ENCODE assay signal across 8 cellular contexts in the genomic region with DNA sequence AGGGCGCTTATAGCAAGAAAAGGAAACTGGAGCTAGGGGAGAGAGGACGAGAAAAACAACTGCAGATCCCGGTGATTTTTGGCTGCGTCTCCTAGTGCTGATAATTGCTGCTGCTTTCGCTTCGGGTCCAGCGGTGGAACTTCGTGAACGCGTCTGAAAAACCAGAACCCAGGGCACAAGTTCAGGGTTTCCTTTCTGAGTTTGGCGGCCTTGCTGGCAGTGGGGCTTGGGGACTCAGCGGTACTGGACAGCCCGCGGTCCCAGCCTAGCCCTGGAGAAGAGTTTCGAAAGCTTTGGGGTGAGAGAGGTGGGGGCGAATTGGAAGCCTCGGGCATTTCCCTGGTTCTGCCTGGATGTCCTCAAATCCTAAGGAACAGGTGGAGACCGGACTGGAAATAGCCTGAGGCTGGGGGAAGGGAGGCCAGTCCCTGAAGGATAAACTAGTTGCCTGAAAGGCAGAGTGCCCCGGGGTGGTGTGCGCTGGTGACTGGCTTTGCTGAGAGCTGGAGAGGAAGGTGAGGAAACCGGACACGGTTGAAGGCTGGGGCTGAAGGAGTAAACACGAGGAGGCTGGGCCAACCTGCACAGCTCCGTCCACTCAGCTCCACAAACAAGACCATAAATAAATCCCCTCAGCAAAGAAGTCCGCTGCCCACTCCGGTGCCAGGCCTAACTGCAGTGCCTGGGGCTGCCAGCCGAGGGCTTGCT. TPM values are rescaled to one million over a fixed set of nuclear protein-coding genes. Genes with fewer than 3 reads are reported as not detected.
DNase-seq lines count a peak whose midpoint lies in the region; ATAC-seq and TF ChIP-seq lines count a peak whose summit lies in the region.

No MANE protein-coding gene starts in this region.

- H3K4me3 Mint-ChIP-seq in CD8-positive, alpha-beta memory T cell, result peak overlapping the region; percentile 84 to 96 (median 93)

- H3K4me3 ChIP-seq in CD8-positive, alpha-beta memory T cell (ENCODE audit: low read length), result peak overlapping the region; percentile 73
- H3K4me3 ChIP-seq in RWPE2 (ENCODE audit: severe bottlenecking) (peak overlapping the region; percentile 35), smooth muscle cell (peak overlapping the region; percentile 68)

- peak overlapping the region; percentile 79 for H3K27ac ChIP-seq in CD8-positive, alpha-beta memory T cell (ENCODE audit: low read depth, low read length)
- H3K27ac ChIP-seq in RWPE2 (ENCODE audit: poor library complexity, severe bottlenecking) (no peak overlapping the region), cingulate gyrus (ENCODE audit: low read depth, low read length) (peak overlapping the region; percentile 72), layer of hippocampus (ENCODE audit: low read depth, low read length) (peak overlapping the region; percentile 65), smooth muscle cell (ENCODE audit: low read depth) (no peak overlapping the region)

- H3K9me3 Mint-ChIP-seq in CD8-positive, alpha-beta memory T cell, result no peaks in the 10 kb centered on the region

- peaks cover 6% of the 10 kb centered on the region for H3F3A ChIP-seq in smooth muscle cell (ENCODE audit: low read depth)

- no peaks in the 10 kb centered on the region for H3K79me2 ChIP-seq in smooth muscle cell (ENCODE audit: low read depth)

- peaks cover 25% of the 10 kb centered on the region for H3K4me1 ChIP-seq in CD8-positive, alpha-beta memory T cell (ENCODE audit: insufficient read depth, low read length)
- H3K4me1 ChIP-seq in RWPE2 (ENCODE audit: insufficient read depth, poor library complexity, severe bottlenecking) (peaks cover 8% of the 10 kb centered on the region), smooth muscle cell (ENCODE audit: low read depth) (peaks cover 16% of the 10 kb centered on the region)

- H3K27me3 ChIP-seq in CD8-positive, alpha-beta memory T cell (ENCODE audit: insufficient read depth, low read length, poor library complexity, severe bottlenecking), result no peaks in the 10 kb centered on the region
- H3K27me3 ChIP-seq in RWPE2 (ENCODE audit: insufficient read depth, poor library complexity, severe bottlenecking) (no peaks in the 10 kb centered on the region), layer of hippocampus (ENCODE audit: control insufficient read depth, insufficient read depth, low read length) (no peaks in the 10 kb centered on the region), smooth muscle cell (ENCODE audit: low read depth) (no peaks in the 10 kb centered on the region)

- peak overlapping the region in 5 of 8 donors; percentile 66 to 88 (median 69) for H3K27ac Mint-ChIP-seq in CD8-positive, alpha-beta memory T cell

- CTCF ChIA-PET in CD8-positive, alpha-beta memory T cell (lab: Charles Lee), result interaction anchor here (0.9 to 1.1 kb wide), 2 partner anchors 9 to 21 kb away, joined by 3 to 4 read pairs; no protein-coding TSS in a partner anchor

- H3K36me3 ChIP-seq in CD8-positive, alpha-beta memory T cell (ENCODE audit: insufficient read depth, low read length), result no peaks in the 10 kb centered on the region
- H3K36me3 ChIP-seq in RWPE2 (ENCODE audit: low read depth) (no peaks in the 10 kb centered on the region), smooth muscle cell (ENCODE audit: low read depth) (no peaks in the 10 kb centered on the region)

- H3K4me2 ChIP-seq in smooth muscle cell, result peak overlapping the region; percentile 99

- TF ChIP-seq CTCF in RWPE2 (IDR thresholded peaks at IDR 0.05; ENCODE audit: poor library complexity, severe bottlenecking), result peak; percentile 44
- no peak for TF ChIP-seq CTCF in smooth muscle cell (IDR thresholded peaks at IDR 0.05; ENCODE audit: borderline replicate concordance, insufficient read depth, poor library complexity, severe bottlenecking)

- H3K27me3 Mint-ChIP-seq in CD8-positive, alpha-beta memory T cell, result peaks cover 15 to 29% of the 10 kb centered on the region in 2 donors

- ATAC-seq in HG02610 (IDR thresholded peaks at IDR 0.05; ENCODE audit: unreplicated experiment) (peak; percentile 4), RWPE2 (ENCODE audit: low read depth) (peak; percentile 51), HG02885 (IDR thresholded peaks at IDR 0.05; ENCODE audit: poor library complexity, unreplicated experiment) (no peak), GM18498 (IDR thresholded peaks at IDR 0.05; ENCODE audit: unreplicated experiment) (no peak)

- peak overlapping the region; percentile 73 for H2AFZ ChIP-seq in smooth muscle cell (ENCODE audit: low read depth)

- peaks cover 17 to 30% (median 24%) of the 10 kb centered on the region in 3 donors for H3K4me1 Mint-ChIP-seq in CD8-positive, alpha-beta memory T cell

- WGBS in smooth muscle cell (ENCODE audit: low lambda C conversion rate), result 21% methylated on average over 27 of the region's 27 CpGs

- DNase-seq in CD8-positive, alpha-beta memory T cell, result peak in 1 of 5 donors; percentile 5
- DNase-seq in RWPE2 (ENCODE audit: low spot score) (no peak), smooth muscle cell (lab: John Stamatoyannopoulos, UW; ENCODE audit: unreplicated experiment) (no peak)

- peaks cover 0 to 1% (median 0%) of the 10 kb centered on the region in 3 donors for H3K36me3 Mint-ChIP-seq in CD8-positive, alpha-beta memory T cell

- no peak overlapping the region for H3K9ac ChIP-seq in smooth muscle cell (ENCODE audit: low read depth)

- no peaks in the 10 kb centered on the region for H4K20me1 ChIP-seq in smooth muscle cell (ENCODE audit: low read depth)

- POLR2A ChIA-PET in CD8-positive, alpha-beta memory T cell (lab: Charles Lee), result interaction anchor here (0.5 to 0.8 kb wide), 2 partner anchors 17 to 164 kb away, joined by 3 to 10 read pairs; no protein-coding TSS in a partner anchor

- H3K9me3 ChIP-seq in CD8-positive, alpha-beta memory T cell (ENCODE audit: low read length), result no peaks in the 10 kb centered on the region
- H3K9me3 ChIP-seq in RWPE2 (ENCODE audit: severe bottlenecking) (no peaks in the 10 kb centered on the region), smooth muscle cell (replicated peaks; ENCODE audit: low read depth) (no peaks in the 10 kb centered on the region)

RNA-seq across cellular contexts. Expression of gene GMPR, which starts 0.9 kb away (rescaled TPM):
- total RNA-seq in CD8-positive, alpha-beta memory T cell, result 1 to 10 TPM in 1 of 2 experiments, under 1 TPM in 1; 0.66 to 1.4 TPM
- 0.82 TPM for polyA plus RNA-seq in CD8-positive, alpha-beta memory T cell
- 1.3 TPM in 1 of 2 replicates, not detected in the other for total RNA-seq in smooth muscle cell
- 0.74 and 2.6 TPM in 2 replicates for polyA plus RNA-seq in smooth muscle cell

Comparison
In these comparisons a context has a peak if more than half of its experiments do, and no peak if none do; other contexts are left out.
1. H3K27ac ChIP-seq: peak in CD8-positive, alpha-beta memory T cell (single experiment), cingulate gyrus (single experiment) and layer of hippocampus (single experiment); none in RWPE2 (single experiment) and smooth muscle cell (single experiment).
2. ATAC-seq: peak in HG02610 (single experiment) and RWPE2 (single experiment); none in HG02885 (single experiment) and GM18498 (single experiment).
3. Peak in every context shown above with its lines, with median percentiles within 50 percentile points of each other: H3K4me3 ChIP-seq.